Comparison of ENCODE assay signal across 9 cellular contexts in the genomic region with DNA sequence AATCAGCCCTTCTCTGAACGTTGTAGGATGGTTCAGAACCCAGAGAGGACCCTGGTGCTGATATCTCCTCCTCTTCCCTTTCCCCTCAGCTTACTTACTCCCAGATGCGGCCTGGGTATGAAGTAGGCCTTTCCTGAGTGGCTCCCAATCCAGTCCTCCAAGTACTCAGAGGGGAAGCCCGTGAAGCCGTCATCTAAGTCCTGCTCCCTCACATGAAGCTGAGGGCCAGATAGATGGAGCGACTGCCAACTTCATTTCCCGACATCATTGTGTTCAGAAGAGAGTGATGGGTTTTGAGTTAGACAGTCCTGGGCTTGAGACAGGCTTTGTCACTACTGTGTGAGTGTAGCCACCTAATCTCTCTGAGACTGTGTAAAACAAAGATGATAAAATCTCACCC. TPM values are rescaled to one million over a fixed set of nuclear protein-coding genes. Genes with fewer than 3 reads are reported as not detected.
DNase-seq lines count a peak whose midpoint lies in the region; ATAC-seq, FAIRE-seq and TF ChIP-seq lines count a peak whose summit lies in the region.
"Had no signal": no experiment of that assay in that cellular context is flagged by ENCODE, and none has a peak within 500 bp of the region (broad histone marks: within the 10 kb centered on the region; RNA-seq: fewer than 3 reads in every experiment).

No MANE protein-coding gene starts in this region.

- FAIRE-seq in endothelial cell of umbilical vein (lab: Jason Lieb, UNC), result no peak

- peak; percentile 20 for DNase-seq in EL
- DNase-seq in T-cell, result no peak
- peak; percentile 37 for DNase-seq in endothelial cell of umbilical vein (ENCODE audit: low read depth, low spot score)
- DNase-seq in sigmoid colon, result no peak
- DNase-seq in C1 segment of cervical spinal cord (lab: John Stamatoyannopoulos, UW), result no peak
- DNase-seq in iPS-NIHi7 (ENCODE audit: extremely low spot score), result no peak

- H3K9me3 ChIP-seq in endothelial cell of umbilical vein (replicated peaks; ENCODE audit: control insufficient read depth, insufficient read depth, low read length) (no peaks in the 10 kb centered on the region), sigmoid colon (no peaks in the 10 kb centered on the region)

- no peaks in the 10 kb centered on the region for H4K20me1 ChIP-seq in endothelial cell of umbilical vein (replicated peaks; ENCODE audit: control insufficient read depth, extremely low read depth, insufficient read depth, low read length)

- peak overlapping the region; percentile 80 to 84 (median 83) for H3K4me3 Mint-ChIP-seq in T-cell

- no peaks in the 10 kb centered on the region for H3K36me3 ChIP-seq in endothelial cell of umbilical vein (ENCODE audit: control insufficient read depth in 2 of 2, extremely low read depth in 1 of 2, insufficient read depth in 2 of 2, low read length in 2 of 2)
- no peaks in the 10 kb centered on the region for H3K36me3 ChIP-seq in sigmoid colon

- H3K4me3 ChIP-seq in endothelial cell of umbilical vein (replicated peaks in 1 of 3; ENCODE audit: insufficient read depth in 1 of 3, low read depth in 1 of 3, low read length in 3 of 3), result no peak overlapping the region
- H3K4me3 ChIP-seq in sigmoid colon, result peak overlapping the region in 1 of 4 donors; percentile 70
- H3K4me3 ChIP-seq: lung had no signal

- H3K79me2 ChIP-seq in endothelial cell of umbilical vein (ENCODE audit: control insufficient read depth, insufficient read depth, low read length), result peaks cover 12% of the 10 kb centered on the region

- no peak for TF ChIP-seq EP300 in sigmoid colon (IDR thresholded peaks at IDR 0.05)

- peaks cover 17 to 27% (median 26%) of the 10 kb centered on the region in 3 donors for H3K4me1 Mint-ChIP-seq in T-cell

- H2AFZ ChIP-seq in endothelial cell of umbilical vein (ENCODE audit: low read depth, low read length), result no peak overlapping the region

- no peaks in the 10 kb centered on the region for H3K36me3 Mint-ChIP-seq in T-cell

- H3K27me3 Mint-ChIP-seq in T-cell, result no peaks in the 10 kb centered on the region

- peak overlapping the region; percentile 78 for H3K27ac ChIP-seq in endothelial cell of umbilical vein (ENCODE audit: insufficient read depth, low read depth, low read length)
- H3K27ac ChIP-seq in sigmoid colon, result peak overlapping the region; percentile 87 to 96 (median 88)

- H3K27me3 ChIP-seq in endothelial cell of umbilical vein (ENCODE audit: control insufficient read depth in 2 of 2, insufficient read depth in 2 of 2, low read length in 2 of 2) (no peaks in the 10 kb centered on the region), sigmoid colon (no peaks in the 10 kb centered on the region)

- H3K9me1 ChIP-seq in endothelial cell of umbilical vein (replicated peaks; ENCODE audit: control insufficient read depth, extremely low read depth, insufficient read depth, low read length), result no peaks in the 10 kb centered on the region

- CTCF ChIA-PET in T-cell (lab: Charles Lee), result interaction anchor here (0.5 to 4.6 kb wide), 11 partner anchors 17 to 451 kb away, joined by 3 to 48 read pairs (median 6); partner anchors contain the start of gene DDX47 (in 2 of the 2)
- CTCF ChIA-PET in endothelial cell of umbilical vein (lab: Charles Lee), result interaction anchor here (0.8 to 5.4 kb wide), 14 partner anchors 16 to 424 kb away, joined by 3 to 40 read pairs (median 7); no protein-coding TSS in a partner anchor

- intact Hi-C loops in endothelial cell of umbilical vein (cut with micrococcal nuclease) (loop anchor here (1.0 to 5.0 kb wide), 10 partner anchors 15 to 423 kb away; partner anchors contain the start of genes DDX47 and GPRC5A), sigmoid colon (cut with DNase I) (loop anchor here (1.0 to 10.0 kb wide), 4 partner anchors 25 to 427 kb away; partner anchors contain the start of genes DDX47 and GPRC5A)

- peak overlapping the region; percentile 86 to 90 for H3K27ac Mint-ChIP-seq in T-cell

- H3K4me2 ChIP-seq in endothelial cell of umbilical vein (ENCODE audit: insufficient read depth, low read length), result peak overlapping the region; percentile 57

- peak overlapping the region; percentile 83 for H3K9ac ChIP-seq in endothelial cell of umbilical vein (replicated peaks; ENCODE audit: extremely low read depth, insufficient read depth, low read length)

- no peak for ATAC-seq in T-cell (replicated peaks in 1 of 4)
- ATAC-seq in GM18907 (IDR thresholded peaks at IDR 0.05; ENCODE audit: unreplicated experiment), result no peak
- ATAC-seq in GM19395 (IDR thresholded peaks at IDR 0.05; ENCODE audit: unreplicated experiment), result no peak

- TF ChIP-seq POLR2A in endothelial cell of umbilical vein (IDR thresholded peaks at IDR 0.05; ENCODE audit: low read depth, low read length) (no peak), sigmoid colon (IDR thresholded peaks at IDR 0.05) (no peak)

- H3K4me1 ChIP-seq in endothelial cell of umbilical vein (ENCODE audit: control insufficient read depth, extremely low read depth, insufficient read depth, low read length) (peaks cover 43% of the 10 kb centered on the region), sigmoid colon (peaks cover 0 to 51% (median 37%) of the 10 kb centered on the region in 4 donors)

- WGBS in sigmoid colon, 2 donors, result 81 to 86% methylated on average over 6 of the region's 6 CpGs

- dilution Hi-C loops in endothelial cell of umbilical vein (cut with MboI; ENCODE audit: extremely low pct_ligation_motif_present, low sequenced_read_pairs), result no loop called here

- BruUV-seq in endothelial cell of umbilical vein (replicated peaks; lab: Mats Ljungman, UMichigan), result no TSS peak

- no peaks in the 10 kb centered on the region for H3K9me3 Mint-ChIP-seq in T-cell

- POLR2A ChIA-PET in T-cell (lab: Charles Lee), result interaction anchor here in 1 of 2 donors (0.5 kb wide), 1 partner anchor 79 kb away, joined by 5 read pairs; no protein-coding TSS in a partner anchor
- POLR2A ChIA-PET in endothelial cell of umbilical vein (lab: Charles Lee), result interaction anchor here (1.2 kb wide), 1 partner anchor 65 kb away, joined by 3 read pairs; no protein-coding TSS in a partner anchor

- no peak for TF ChIP-seq CTCF in endothelial cell of umbilical vein (IDR thresholded peaks at IDR 0.05; ENCODE audit: extremely low read depth in 1 of 2, insufficient read depth in 1 of 2, low read depth in 1 of 2, low read length in 2 of 2)
- no peak for TF ChIP-seq CTCF in sigmoid colon (IDR thresholded peaks at IDR 0.05)

TF ChIP-seq in endothelial cell of umbilical vein, 7 proteins besides CTCF, POLR2A, EP300 and RAD21:
- TF ChIP-seq FOS (IDR thresholded peaks at IDR 0.05; ENCODE audit: borderline replicate concordance, insufficient read depth, low read length) (no peak), JUN (IDR thresholded peaks at IDR 0.05; ENCODE audit: borderline replicate concordance, insufficient read depth, insufficient read length, low read depth) (no peak), POLR2AphosphoS5 (IDR thresholded peaks at IDR 0.05; ENCODE audit: insufficient read depth, low read depth, low read length) (no peak), EZH2 (IDR thresholded peaks at IDR 0.05; ENCODE audit: borderline replicate concordance, low read depth, low read length, severe bottlenecking) (no peak), MYC (IDR thresholded peaks at IDR 0.05; ENCODE audit: low read depth, low read length) (no peak), GATA2 (IDR thresholded peaks at IDR 0.05; ENCODE audit: insufficient read depth, insufficient read length, low read depth, low read length) (no peak)
- TF ChIP-seq, protein P1, sequence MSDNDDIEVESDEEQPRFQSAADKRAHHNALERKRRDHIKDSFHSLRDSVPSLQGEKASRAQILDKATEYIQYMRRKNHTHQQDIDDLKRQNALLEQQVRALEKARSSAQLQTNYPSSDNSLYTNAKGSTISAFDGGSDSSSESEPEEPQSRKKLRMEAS (IDR thresholded peaks at IDR 0.05; ENCODE audit: insufficient read depth, insufficient read length), result no peak

RNA-seq across cellular contexts. Expression of gene APOLD1, which starts 2.7 kb away (rescaled TPM):
- total RNA-seq in T-cell (1 to 10 TPM in 4 of 5 donors, under 1 TPM in 1; 0.82 to 4.7 (median 3.8) TPM), endothelial cell of umbilical vein (5.3 and 6.0 TPM in 2 replicates), sigmoid colon (10 to 100 TPM; 13.9 to 24.8 (median 19.9) TPM)
- polyA plus RNA-seq in endothelial cell of umbilical vein (3.3 and 3.7 TPM in 2 replicates), sigmoid colon (1 to 10 TPM in 2 of 3 donors, under 1 TPM in 1; 0.46 to 8.0 (median 6.0) TPM)
- 3.6 and 4.2 TPM in 2 replicates for polyA plus RNA-seq in endothelial cell of umbilical vein (2011; cell fraction: cytosol; rRNA removed)
- polyA plus RNA-seq in endothelial cell of umbilical vein (2011; cell fraction: nucleus; rRNA removed), result 8.6 and 9.6 TPM in 2 replicates
- polyA plus RNA-seq in endothelial cell of umbilical vein (2012), result 4.7 and 6.3 TPM in 2 replicates
- polyA minus RNA-seq in endothelial cell of umbilical vein, result 5.0 and 5.7 TPM in 2 replicates
- polyA minus RNA-seq in endothelial cell of umbilical vein (2011; cell fraction: cytosol; rRNA and poly(A)+ RNA removed), result 0.72 TPM
- polyA minus RNA-seq in endothelial cell of umbilical vein (2011; cell fraction: nucleus; rRNA and poly(A)+ RNA removed), result 14.3 and 15.0 TPM in 2 replicates

RNA-seq across cellular contexts. Expression of gene DDX47, which starts 25.0 kb away (rescaled TPM):
- 100 to 1,000 TPM in 2 of 5 donors, 10 to 100 TPM in 3; 60.4 to 141 (median 69.8) TPM for total RNA-seq in T-cell
- 74.6 and 75.2 TPM in 2 replicates for total RNA-seq in endothelial cell of umbilical vein
- polyA plus RNA-seq in endothelial cell of umbilical vein, result 52.5 and 73.4 TPM in 2 replicates
- polyA plus RNA-seq in endothelial cell of umbilical vein (2011; cell fraction: cytosol; rRNA removed), result 71.1 and 74.7 TPM in 2 replicates
- polyA plus RNA-seq in endothelial cell of umbilical vein (2011; cell fraction: nucleus; rRNA removed), result 190 and 261 TPM in 2 replicates
- 71.0 and 96.4 TPM in 2 replicates for polyA plus RNA-seq in endothelial cell of umbilical vein (2012)
- 51.8 and 75.8 TPM in 2 replicates for polyA minus RNA-seq in endothelial cell of umbilical vein
- 33.4 TPM for polyA minus RNA-seq in endothelial cell of umbilical vein (2011; cell fraction: cytosol; rRNA and poly(A)+ RNA removed)
- polyA minus RNA-seq in endothelial cell of umbilical vein (2011; cell fraction: nucleus; rRNA and poly(A)+ RNA removed), result 80.8 and 105 TPM in 2 replicates
- 10 to 100 TPM; 42.9 to 56.9 (median 49.7) TPM for total RNA-seq in sigmoid colon
- 10 to 100 TPM; 22.8 to 33.3 (median 26.1) TPM for polyA plus RNA-seq in sigmoid colon

Comparison
In these comparisons a context has a peak if more than half of its experiments do, and no peak if none do; other contexts are left out.
1. DNase-seq: peak in EL (single experiment) and endothelial cell of umbilical vein (single experiment); none in T-cell (0 of 34), sigmoid colon (single experiment), C1 segment of cervical spinal cord (0 of 14) and iPS-NIHi7 (single experiment).